Comparison of ENCODE assay signal across 12 cellular contexts in genomic region chr6:68958327-68958726, GRCh38.
DNase-seq lines count a peak whose midpoint lies in the region; ATAC-seq and TF ChIP-seq lines count a peak whose summit lies in the region.
"Had no signal": no experiment of that assay in that cellular context is flagged by ENCODE, and none has a peak within 500 bp of the region (broad histone marks: within the 10 kb centered on the region; RNA-seq: fewer than 3 reads in every experiment).

No MANE protein-coding gene starts in this region.

- DNase-seq in DMS153 treated with DMSO at 0.1 percent for 48 hours (lab: John Stamatoyannopoulos, UW; ENCODE audit: unreplicated experiment) (peak; percentile 10), DMS153 (lab: John Stamatoyannopoulos, UW) (no peak), NAMALWA (ENCODE audit: low spot score) (peak; percentile 44), adipocyte (ENCODE audit: low read depth) (peak; percentile 29), neural crest cell (ENCODE audit: low read depth, low spot score) (no peak), sigmoid colon (no peak), hepatic stellate cell (ENCODE audit: low spot score) (no peak)
- DNase-seq: 8988T; NCI-H146; stimulated activated CD8-positive, alpha-beta memory T cell treated with anti-CD3 and anti-CD28 coated beads, Interleukin-4, amount 100 ng/mL, for 48 hours had no signal

- no peak overlapping the region for H3K27ac ChIP-seq in sigmoid colon
- H3K27ac ChIP-seq: parathyroid adenoma had no signal

- TF ChIP-seq EP300 in sigmoid colon (IDR thresholded peaks at IDR 0.05), result no peak

- H3K4me1 ChIP-seq in adipocyte (ENCODE audit: control insufficient read depth, insufficient read depth, low read length), result no peaks in the 10 kb centered on the region
- no peaks in the 10 kb centered on the region for H3K4me1 ChIP-seq in sigmoid colon
- H3K4me1 ChIP-seq: parathyroid adenoma had no signal

- no peak overlapping the region for H3K9ac ChIP-seq in adipocyte (ENCODE audit: low read length)
- H3K9ac ChIP-seq: parathyroid adenoma had no signal

- H3K9me3 Mint-ChIP-seq in neural crest cell, result no peaks in the 10 kb centered on the region

- H3K4me3 ChIP-seq in adipocyte (ENCODE audit: low read length) (no peak overlapping the region), sigmoid colon (no peak overlapping the region)

- intact Hi-C loops in sigmoid colon (cut with DNase I), result loop anchor here (10.0 kb wide), 1 partner anchor 84 kb away; no protein-coding TSS in a partner anchor

- H3K4me1 Mint-ChIP-seq in neural crest cell, result no peaks in the 10 kb centered on the region

- no peaks in the 10 kb centered on the region for H3K9me3 ChIP-seq in adipocyte (ENCODE audit: control insufficient read depth, low read length)
- no peaks in the 10 kb centered on the region for H3K9me3 ChIP-seq in sigmoid colon

- H3K27me3 ChIP-seq in adipocyte (replicated peaks; ENCODE audit: control insufficient read depth, insufficient read depth, low read length) (peaks cover 4% of the 10 kb centered on the region), sigmoid colon (no peaks in the 10 kb centered on the region)

- peaks cover 6% of the 10 kb centered on the region for H3K36me3 Mint-ChIP-seq in neural crest cell (ENCODE audit: low read depth)

- no peak for ATAC-seq in GM18907 (IDR thresholded peaks at IDR 0.05; ENCODE audit: unreplicated experiment)

- no peak for TF ChIP-seq POLR2A in sigmoid colon (IDR thresholded peaks at IDR 0.05)

- H3K36me3 ChIP-seq in adipocyte (ENCODE audit: control insufficient read depth, insufficient read depth, low read length, severe bottlenecking), result no peaks in the 10 kb centered on the region
- no peaks in the 10 kb centered on the region for H3K36me3 ChIP-seq in sigmoid colon

- 51 to 59% methylated on average over 2 of the region's 2 CpGs for WGBS in sigmoid colon, 2 donors

- peak; percentile 52 for TF ChIP-seq CTCF in neural crest cell (conservative IDR thresholded peaks at IDR 0.05)
- TF ChIP-seq CTCF in sigmoid colon (IDR thresholded peaks at IDR 0.05), result no peak

- H3K27ac Mint-ChIP-seq in neural crest cell (ENCODE audit: unreplicated experiment), result no peak overlapping the region

- H3K4me3 Mint-ChIP-seq in neural crest cell, result no peak overlapping the region

- H3K27me3 Mint-ChIP-seq in neural crest cell (ENCODE audit: low read depth), result no peaks in the 10 kb centered on the region

Comparison
In these comparisons a context has a peak if more than half of its experiments do, and no peak if none do; other contexts are left out.
1. DNase-seq: peak in DMS153 treated with DMSO at 0.1 percent for 48 hours (single experiment), NAMALWA (single experiment) and adipocyte (single experiment); none in DMS153 (single experiment), neural crest cell (single experiment), sigmoid colon (single experiment) and hepatic stellate cell (single experiment).